In genomic region chr6:83442752-83443151, GRCh38 we compare ENCODE assay signal across 1 cellular context.
TF ChIP-seq lines count a peak whose summit lies in the region.

No MANE protein-coding gene starts in this region.

TF ChIP-seq in K562, 482 proteins besides CTCF, POLR2A, EP300 and RAD21 (continued from another document and continues in another):
- TF ChIP-seq CUX1 (CRISPR knock-in tag; IDR thresholded peaks at IDR 0.05) (no peak), TRIM25 (IDR thresholded peaks at IDR 0.05; ENCODE audit: borderline replicate concordance) (no peak), ZNF174 (CRISPR knock-in tag; IDR thresholded peaks at IDR 0.05) (no peak), ATF3 (IDR thresholded peaks at IDR 0.05) (peak; percentile 54), ATF3 (CRISPR knock-in tag; conservative IDR thresholded peaks at IDR 0.05) (no peak), DNMT1 (IDR thresholded peaks at IDR 0.05) (no peak), ELF2 (CRISPR knock-in tag; IDR thresholded peaks at IDR 0.05) (no peak), KDM4B (IDR thresholded peaks at IDR 0.05; ENCODE audit: borderline replicate concordance in 2 of 2, low read depth in 1 of 2) (no peak), FOXM1 (IDR thresholded peaks at IDR 0.05; ENCODE audit: low read depth) (peak; percentile 56; the same call in 1 of the 2 replicates), FOXM1 (CRISPR knock-in tag; IDR thresholded peaks at IDR 0.05; ENCODE audit: low read depth) (no peak), NELFE (IDR thresholded peaks at IDR 0.05; ENCODE audit: insufficient read depth, insufficient read length) (no peak), TARDBP (IDR thresholded peaks at IDR 0.05) (no peak), RBM22 (IDR thresholded peaks at IDR 0.05; ENCODE audit: low read depth, low read length, poor library complexity, severe bottlenecking) (no peak), ZNF41 (CRISPR knock-in tag; conservative IDR thresholded peaks at IDR 0.05) (no peak), ARID3A (IDR thresholded peaks at IDR 0.05; ENCODE audit: borderline replicate concordance, low read depth, low read length) (0 out of 2 replicates have a peak, but pooled peaks have one; percentile 44), CHAMP1 (IDR thresholded peaks at IDR 0.05) (no peak), KAT7 (CRISPR knock-in tag; IDR thresholded peaks at IDR 0.05; ENCODE audit: borderline replicate concordance) (no peak), MXI1 (IDR thresholded peaks at IDR 0.05; ENCODE audit: low read depth, low read length) (no peak), POLR2AphosphoS5 (IDR thresholded peaks at IDR 0.05; ENCODE audit: control insufficient read depth, insufficient read depth, low read depth, low read length) (peak; percentile 81), SMARCA4 (IDR thresholded peaks at IDR 0.05) (peak; percentile 84), ZNF212 (CRISPR knock-in tag; IDR thresholded peaks at IDR 0.05) (no peak), MITF (IDR thresholded peaks at IDR 0.05) (no peak), MYC (IDR thresholded peaks at IDR 0.05; ENCODE audit: low read depth, low read length) (0 out of 2 replicates have a peak, but pooled peaks have one; percentile 25), MYC (CRISPR knock-in tag; IDR thresholded peaks at IDR 0.05; ENCODE audit: borderline replicate concordance, low read depth) (no peak), ZNF444 (CRISPR knock-in tag; IDR thresholded peaks at IDR 0.05) (no peak), HES1 (IDR thresholded peaks at IDR 0.05; ENCODE audit: low read depth) (peak; percentile 88), ZSCAN29 (IDR thresholded peaks at IDR 0.05) (no peak), MEF2D (tag; conservative IDR thresholded peaks at IDR 0.05; ENCODE audit: low read depth) (peak; percentile 63; the same call in 1 of the 2 replicates), HEY1 (CRISPR knock-in tag; IDR thresholded peaks at IDR 0.05; ENCODE audit: borderline replicate concordance) (no peak), HOMEZ (CRISPR knock-in tag; IDR thresholded peaks at IDR 0.05) (no peak), ZNF395 (CRISPR knock-in tag; IDR thresholded peaks at IDR 0.05) (0 out of 2 replicates have a peak, but pooled peaks have one; percentile 41), HMBOX1 (IDR thresholded peaks at IDR 0.05) (no peak), USF2 (CRISPR knock-in tag; IDR thresholded peaks at IDR 0.05) (no peak), MYNN (IDR thresholded peaks at IDR 0.05) (no peak), MYNN (CRISPR knock-in tag; IDR thresholded peaks at IDR 0.05) (no peak), BDP1 (IDR thresholded peaks at IDR 0.05; ENCODE audit: insufficient read depth, insufficient read length) (no peak), ZNF165 (CRISPR knock-in tag; IDR thresholded peaks at IDR 0.05; ENCODE audit: borderline replicate concordance) (no peak), ARID2 (IDR thresholded peaks at IDR 0.05) (no peak), MEIS2 (IDR thresholded peaks at IDR 0.05; ENCODE audit: partially characterized antibody) (peak; percentile 70), NFRKB (IDR thresholded peaks at IDR 0.05; ENCODE audit: low read depth) (no peak), FOXJ2 (tag; IDR thresholded peaks at IDR 0.05) (no peak), ZBTB9 (CRISPR knock-in tag; IDR thresholded peaks at IDR 0.05) (no peak)
